In the genomic region with DNA sequence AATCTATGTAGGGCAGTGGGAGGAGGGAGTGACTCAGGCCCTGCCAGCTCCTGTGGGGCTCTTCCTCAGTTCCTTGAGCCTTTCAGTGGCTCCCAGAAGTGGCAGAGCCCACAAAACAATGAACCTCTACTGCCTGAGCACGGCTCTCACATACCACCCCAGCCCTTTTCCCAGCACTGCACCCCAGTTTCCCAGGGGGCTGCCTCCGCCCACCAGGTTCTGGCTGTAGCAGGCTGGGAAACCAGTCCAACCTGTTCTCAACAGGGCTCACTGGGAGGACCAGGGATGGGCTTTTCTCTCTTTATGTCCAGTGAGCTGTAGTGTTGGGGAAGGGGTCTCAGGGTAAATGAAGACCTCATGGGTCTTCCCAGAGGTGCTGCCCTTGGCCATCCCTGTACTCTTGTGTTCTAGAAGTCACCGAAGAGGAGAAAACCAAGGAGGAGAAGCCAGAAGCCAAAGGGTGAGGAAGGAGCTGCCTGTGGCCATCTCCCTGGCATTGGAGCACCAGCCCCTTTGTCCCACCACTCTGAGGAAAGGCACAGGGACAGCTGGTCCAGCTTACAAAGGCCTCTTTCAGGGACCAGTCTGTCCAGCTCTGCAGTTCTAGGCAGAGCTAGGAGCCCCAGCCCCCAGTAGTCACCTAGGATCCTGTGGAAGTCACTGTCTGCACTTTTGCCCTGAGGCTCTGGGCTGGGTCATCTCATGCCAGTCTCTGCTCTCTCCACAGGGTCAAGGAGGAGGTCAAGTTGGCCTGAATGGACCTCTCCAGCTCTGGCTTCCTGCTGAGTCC, we compare ENCODE assay signal across 12 cellular contexts. TPM values are rescaled to one million over a fixed set of nuclear protein-coding genes. Genes with fewer than 3 reads are reported as not detected.
DNase-seq lines count a peak whose midpoint lies in the region; ATAC-seq, FAIRE-seq and TF ChIP-seq lines count a peak whose summit lies in the region.
"Had no signal": no experiment of that assay in that cellular context is flagged by ENCODE, and none has a peak within 500 bp of the region (broad histone marks: within the 10 kb centered on the region; RNA-seq: fewer than 3 reads in every experiment).

No MANE protein-coding gene starts in this region.

- peak overlapping the region; percentile 61 for H3K27ac Mint-ChIP-seq in activated T-helper 17 cell treated with anti-CD3 and anti-CD28 coated beads, Interleukin-2, amount 50 U/mL, for 72 hours
- H3K27ac Mint-ChIP-seq in mesothelial cell of epicardium = peak overlapping the region; percentile 90
- no peak overlapping the region for H3K27ac Mint-ChIP-seq in activated CD4-positive, alpha-beta T cell treated with anti-CD3 and anti-CD28 coated beads, Interleukin-2, amount 10 ng/mL, durations not matched to agents 7 days and 5 days
- H3K27ac Mint-ChIP-seq: activated CD8-positive, alpha-beta memory T cell treated with anti-CD3 and anti-CD28 coated beads, Interleukin-2, amount 10 ng/mL, durations not matched to agents 7 days and 5 days had no signal

- H3K27ac ChIP-seq in A549 = peak overlapping the region; percentile 14 to 45; a peak in 3 of 6 replicates
- H3K27ac ChIP-seq: SJCRH30, thoracic aorta had no signal

- no peaks in the 10 kb centered on the region for H3K27me3 Mint-ChIP-seq in activated T-helper 17 cell treated with anti-CD3 and anti-CD28 coated beads, Interleukin-2, amount 50 U/mL, for 72 hours
- no peaks in the 10 kb centered on the region for H3K27me3 Mint-ChIP-seq in mesothelial cell of epicardium (ENCODE audit: low read depth)
- H3K27me3 Mint-ChIP-seq in activated CD4-positive, alpha-beta T cell treated with anti-CD3 and anti-CD28 coated beads, Interleukin-2, amount 10 ng/mL, durations not matched to agents 7 days and 5 days = no peaks in the 10 kb centered on the region
- H3K27me3 Mint-ChIP-seq: activated CD8-positive, alpha-beta memory T cell treated with anti-CD3 and anti-CD28 coated beads, Interleukin-2, amount 10 ng/mL, durations not matched to agents 7 days and 5 days had no signal

- TF ChIP-seq CTCF in A549 (IDR thresholded peaks at IDR 0.05) (no peak), mesothelial cell of epicardium (IDR thresholded peaks at IDR 0.05; ENCODE audit: unreplicated experiment) (no peak)

- WGBS in A549 (ENCODE audit: missing lambda C conversion rate) = 100% methylated on average over 3 of the region's 3 CpGs

- H3K9me3 ChIP-seq in A549 = no peaks in the 10 kb centered on the region
- H3K9me3 ChIP-seq: SJCRH30, thoracic aorta had no signal

- TF ChIP-seq EP300 in A549 (IDR thresholded peaks at IDR 0.05) = no peak

- CTCF ChIA-PET in A549 (lab: Yijun Ruan, JAX) = interaction anchor here (0.8 to 5.3 kb wide), 6 partner anchors 9 to 117 kb away, joined by 3 to 20 read pairs (median 3); no protein-coding TSS in a partner anchor
- CTCF ChIA-PET in activated CD4-positive, alpha-beta T cell treated with anti-CD3 and anti-CD28 coated beads, Interleukin-2, amount 10 ng/mL, durations not matched to agents 7 days and 5 days (lab: Charles Lee) = interaction anchor here (0.7 to 1.9 kb wide), 8 partner anchors 9 to 90 kb away, joined by 3 to 7 read pairs (median 4); no protein-coding TSS in a partner anchor

- FAIRE-seq in A549 (lab: Jason Lieb, UNC) (no peak), GM12891 (lab: Jason Lieb, UNC) (no peak)
- FAIRE-seq: H54 had no signal

- H3K4me3 ChIP-seq in A549 = no peak overlapping the region
- H3K4me3 ChIP-seq: SJCRH30, thoracic aorta had no signal

- H3K4me1 ChIP-seq in A549 = peaks cover 33% of the 10 kb centered on the region

- peaks cover 13% of the 10 kb centered on the region for H3K4me1 Mint-ChIP-seq in activated T-helper 17 cell treated with anti-CD3 and anti-CD28 coated beads, Interleukin-2, amount 50 U/mL, for 72 hours
- H3K4me1 Mint-ChIP-seq in mesothelial cell of epicardium = peaks cover 37% of the 10 kb centered on the region
- peaks cover 38% of the 10 kb centered on the region for H3K4me1 Mint-ChIP-seq in activated CD4-positive, alpha-beta T cell treated with anti-CD3 and anti-CD28 coated beads, Interleukin-2, amount 10 ng/mL, durations not matched to agents 7 days and 5 days

- no peak for TF ChIP-seq POLR2A in A549 (IDR thresholded peaks at IDR 0.05; ENCODE audit: low read length)
- peak; percentile 19; the same call in 1 of the 2 replicates for TF ChIP-seq POLR2A in GM12891 (IDR thresholded peaks at IDR 0.05; ENCODE audit: low read depth, low read length)

- H3K36me3 Mint-ChIP-seq in activated T-helper 17 cell treated with anti-CD3 and anti-CD28 coated beads, Interleukin-2, amount 50 U/mL, for 72 hours (ENCODE audit: low read depth) = peaks cover 61% of the 10 kb centered on the region
- H3K36me3 Mint-ChIP-seq in mesothelial cell of epicardium = peaks cover 23% of the 10 kb centered on the region
- peaks cover 58% of the 10 kb centered on the region for H3K36me3 Mint-ChIP-seq in activated CD4-positive, alpha-beta T cell treated with anti-CD3 and anti-CD28 coated beads, Interleukin-2, amount 10 ng/mL, durations not matched to agents 7 days and 5 days (ENCODE audit: low read depth)

- no peak for TF ChIP-seq RAD21 in A549 (conservative IDR thresholded peaks at IDR 0.05 in 1 of 2, IDR thresholded peaks at IDR 0.05 in 1 of 2)

- H3K9me3 Mint-ChIP-seq in activated T-helper 17 cell treated with anti-CD3 and anti-CD28 coated beads, Interleukin-2, amount 50 U/mL, for 72 hours = no peaks in the 10 kb centered on the region
- no peaks in the 10 kb centered on the region for H3K9me3 Mint-ChIP-seq in mesothelial cell of epicardium
- no peaks in the 10 kb centered on the region for H3K9me3 Mint-ChIP-seq in activated CD4-positive, alpha-beta T cell treated with anti-CD3 and anti-CD28 coated beads, Interleukin-2, amount 10 ng/mL, durations not matched to agents 7 days and 5 days

- DNase-seq in A549 (ENCODE audit: low read depth in 1 of 2, low spot score in 1 of 2) (no peak), GM12891 (ENCODE audit: insufficient read length, low spot score) (no peak), mesothelial cell of epicardium (ENCODE audit: low spot score in 2 of 2, unreplicated experiment in 2 of 2) (peak in 1 of 2 experiments; percentile 52), SKM-1 treated with dmso at 0.1 percent for 144 hours (lab: John Stamatoyannopoulos, UW; ENCODE audit: unreplicated experiment) (no peak)
- DNase-seq in activated CD4-positive, alpha-beta T cell treated with anti-CD3 and anti-CD28 coated beads, Interleukin-2, amount 10 ng/mL, durations not matched to agents 7 days and 5 days = no peak
- no peak for DNase-seq in effector CD8-positive, alpha-beta T cell (lab: John Stamatoyannopoulos, UW)
- DNase-seq: activated CD8-positive, alpha-beta memory T cell treated with anti-CD3 and anti-CD28 coated beads, Interleukin-2, amount 10 ng/mL, durations not matched to agents 7 days and 5 days had no signal

- H3K4me2 ChIP-seq in A549 = peak overlapping the region; percentile 96

- no peak overlapping the region for H3K4me3 Mint-ChIP-seq in activated T-helper 17 cell treated with anti-CD3 and anti-CD28 coated beads, Interleukin-2, amount 50 U/mL, for 72 hours
- peak overlapping the region; percentile 38 for H3K4me3 Mint-ChIP-seq in mesothelial cell of epicardium
- no peak overlapping the region for H3K4me3 Mint-ChIP-seq in activated CD4-positive, alpha-beta T cell treated with anti-CD3 and anti-CD28 coated beads, Interleukin-2, amount 10 ng/mL, durations not matched to agents 7 days and 5 days
- H3K4me3 Mint-ChIP-seq: activated CD8-positive, alpha-beta memory T cell treated with anti-CD3 and anti-CD28 coated beads, Interleukin-2, amount 10 ng/mL, durations not matched to agents 7 days and 5 days had no signal

- POLR2A ChIA-PET in A549 (lab: Yijun Ruan, JAX) = interaction anchor here (1.1 to 2.0 kb wide), 2 partner anchors 11 to 153 kb away, joined by 3 to 7 read pairs; a partner anchor contains a TSS
- POLR2A ChIA-PET in activated CD4-positive, alpha-beta T cell treated with anti-CD3 and anti-CD28 coated beads, Interleukin-2, amount 10 ng/mL, durations not matched to agents 7 days and 5 days (lab: Charles Lee) = no interaction called here

- ATAC-seq in A549 (no peak), HG03439 (IDR thresholded peaks at IDR 0.05; ENCODE audit: unreplicated experiment) (no peak)
- no peak for ATAC-seq in activated T-helper 17 cell treated with anti-CD3 and anti-CD28 coated beads, Interleukin-2, amount 50 U/mL, for 72 hours (replicated peaks)
- ATAC-seq: activated CD8-positive, alpha-beta memory T cell treated with anti-CD3 and anti-CD28 coated beads, Interleukin-2, amount 10 ng/mL, durations not matched to agents 7 days and 5 days had no signal

RNA-seq across cellular contexts. Expression of a gene that starts 3.5 kb away (rescaled TPM):
- polyA plus RNA-seq in A549 (2011; rRNA removed) (73.2 and 89.4 TPM in 2 replicates), A549 (2017; fragmentation: RNase III; extraction: RNeasy Plus Mini Kit Qiagen cat#74134 plus additional on column Dnase treatment) (44.6 to 62.6 TPM (median 57.7 TPM) in 3 replicates)
- 88.2 and 105 TPM in 2 replicates for polyA plus RNA-seq in A549 (2012; cell fraction: cytosol; rRNA removed)
- polyA plus RNA-seq in A549 (2012; cell fraction: nucleus; rRNA removed) = 39.5 and 51.9 TPM in 2 replicates
- 38.8 and 49.1 TPM in 2 replicates for polyA minus RNA-seq in A549 (2011; rRNA and poly(A)+ RNA removed)
- polyA plus RNA-seq in GM12891 (2012; ENCODE audit: low read depth, missing spikeins) = 159 TPM
- total RNA-seq in activated T-helper 17 cell treated with anti-CD3 and anti-CD28 coated beads, Interleukin-2, amount 50 U/mL, for 72 hours = 10 to 100 TPM in 1 of 2 donors, 1 to 10 TPM in 1; 7.2 to 15.9 TPM
- 487 to 496 TPM (median 495 TPM) in 3 replicates for total RNA-seq in mesothelial cell of epicardium
- total RNA-seq in activated CD4-positive, alpha-beta T cell treated with anti-CD3 and anti-CD28 coated beads, Interleukin-2, amount 10 ng/mL, durations not matched to agents 7 days and 5 days = 10 to 100 TPM; 31.0 to 31.6 TPM

RNA-seq across cellular contexts. Expression of a gene that starts 29.8 kb away (rescaled TPM):
- polyA plus RNA-seq in A549 (2011; rRNA removed) (3.5 and 3.6 TPM in 2 replicates), A549 (2017; fragmentation: RNase III; extraction: RNeasy Plus Mini Kit Qiagen cat#74134 plus additional on column Dnase treatment) (3.5 to 5.6 TPM (median 4.4 TPM) in 3 replicates)
- 4.2 and 6.8 TPM in 2 replicates for polyA plus RNA-seq in A549 (2012; cell fraction: cytosol; rRNA removed)
- 53.9 and 58.6 TPM in 2 replicates for polyA plus RNA-seq in A549 (2012; cell fraction: nucleus; rRNA removed)
- polyA minus RNA-seq in A549 (2011; rRNA and poly(A)+ RNA removed) = 2.1 TPM in 2 replicates
- polyA plus RNA-seq in GM12891 (2012; ENCODE audit: low read depth, missing spikeins) = 2.1 TPM
- 10 to 100 TPM in 1 of 2 donors, 1 to 10 TPM in 1; 7.7 to 21.6 TPM for total RNA-seq in activated T-helper 17 cell treated with anti-CD3 and anti-CD28 coated beads, Interleukin-2, amount 50 U/mL, for 72 hours
- 12.5 to 12.9 TPM (median 12.5 TPM) in 3 replicates for total RNA-seq in mesothelial cell of epicardium
- total RNA-seq in activated CD4-positive, alpha-beta T cell treated with anti-CD3 and anti-CD28 coated beads, Interleukin-2, amount 10 ng/mL, durations not matched to agents 7 days and 5 days = 1 to 10 TPM; 8.2 to 8.5 TPM

RNA-seq across cellular contexts. Expression of a gene that starts 29.9 kb away (rescaled TPM):
- 0.31 and 0.65 TPM in 2 replicates for polyA plus RNA-seq in A549 (2011; rRNA removed)
- 0.21 and 0.30 TPM in 2 replicates for polyA plus RNA-seq in A549 (2012; cell fraction: cytosol; rRNA removed)
- 1.1 and 1.3 TPM in 2 replicates for polyA plus RNA-seq in A549 (2012; cell fraction: nucleus; rRNA removed)
- polyA plus RNA-seq in A549 (2017; fragmentation: RNase III; extraction: RNeasy Plus Mini Kit Qiagen cat#74134 plus additional on column Dnase treatment) = 0.14 to 0.37 TPM (median 0.15 TPM) in 3 replicates
- polyA minus RNA-seq in A549 (2011; rRNA and poly(A)+ RNA removed) = 0.62 and 1.6 TPM in 2 replicates
- polyA plus RNA-seq in GM12891 (2012; ENCODE audit: low read depth, missing spikeins) = 0.77 TPM
- 1 to 10 TPM in 1 of 2 donors, under 1 TPM in 1; 0.61 to 1.7 TPM for total RNA-seq in activated T-helper 17 cell treated with anti-CD3 and anti-CD28 coated beads, Interleukin-2, amount 50 U/mL, for 72 hours
- 6.6 to 8.1 TPM (median 7.8 TPM) in 3 replicates for total RNA-seq in mesothelial cell of epicardium
- total RNA-seq in activated CD4-positive, alpha-beta T cell treated with anti-CD3 and anti-CD28 coated beads, Interleukin-2, amount 10 ng/mL, durations not matched to agents 7 days and 5 days = 1 to 10 TPM; 1.5 to 2.2 TPM

RNA-seq across cellular contexts. Expression of a gene that starts 40.6 kb away (rescaled TPM):
- polyA plus RNA-seq in A549 (2011; rRNA removed) = 135 TPM in 2 replicates
- polyA plus RNA-seq in A549 (2012; cell fraction: cytosol; rRNA removed) = 89.7 and 101 TPM in 2 replicates
- polyA plus RNA-seq in A549 (2012; cell fraction: nucleus; rRNA removed) = 81.5 and 130 TPM in 2 replicates
- polyA plus RNA-seq in A549 (2017; fragmentation: RNase III; extraction: RNeasy Plus Mini Kit Qiagen cat#74134 plus additional on column Dnase treatment) = 88.8 to 102 TPM (median 99.6 TPM) in 3 replicates
- polyA minus RNA-seq in A549 (2011; rRNA and poly(A)+ RNA removed) = 109 and 133 TPM in 2 replicates
- 193 TPM for polyA plus RNA-seq in GM12891 (2012; ENCODE audit: low read depth, missing spikeins)
- 100 to 1,000 TPM; 171 to 199 TPM for total RNA-seq in activated T-helper 17 cell treated with anti-CD3 and anti-CD28 coated beads, Interleukin-2, amount 50 U/mL, for 72 hours
- 122 to 131 TPM (median 127 TPM) in 3 replicates for total RNA-seq in mesothelial cell of epicardium
- total RNA-seq in activated CD4-positive, alpha-beta T cell treated with anti-CD3 and anti-CD28 coated beads, Interleukin-2, amount 10 ng/mL, durations not matched to agents 7 days and 5 days = 100 to 1,000 TPM; 226 to 230 TPM

Comparison
In these comparisons a context has a peak if more than half of its experiments do, and no peak if none do; other contexts are left out.
1. RNA of a gene that starts 3.5 kb away (total RNA-seq): 487 to 496 TPM in mesothelial cell of epicardium; 31.0 to 31.6 TPM in activated CD4-positive, alpha-beta T cell treated with anti-CD3 and anti-CD28 coated beads, Interleukin-2, amount 10 ng/mL, durations not matched to agents 7 days and 5 days and 7.2 to 15.9 TPM in activated T-helper 17 cell treated with anti-CD3 and anti-CD28 coated beads, Interleukin-2, amount 50 U/mL, for 72 hours; every median in the first group is over 10 times any median in the second.